ENCODE assay signal across 9 cellular contexts in the genomic region with DNA sequence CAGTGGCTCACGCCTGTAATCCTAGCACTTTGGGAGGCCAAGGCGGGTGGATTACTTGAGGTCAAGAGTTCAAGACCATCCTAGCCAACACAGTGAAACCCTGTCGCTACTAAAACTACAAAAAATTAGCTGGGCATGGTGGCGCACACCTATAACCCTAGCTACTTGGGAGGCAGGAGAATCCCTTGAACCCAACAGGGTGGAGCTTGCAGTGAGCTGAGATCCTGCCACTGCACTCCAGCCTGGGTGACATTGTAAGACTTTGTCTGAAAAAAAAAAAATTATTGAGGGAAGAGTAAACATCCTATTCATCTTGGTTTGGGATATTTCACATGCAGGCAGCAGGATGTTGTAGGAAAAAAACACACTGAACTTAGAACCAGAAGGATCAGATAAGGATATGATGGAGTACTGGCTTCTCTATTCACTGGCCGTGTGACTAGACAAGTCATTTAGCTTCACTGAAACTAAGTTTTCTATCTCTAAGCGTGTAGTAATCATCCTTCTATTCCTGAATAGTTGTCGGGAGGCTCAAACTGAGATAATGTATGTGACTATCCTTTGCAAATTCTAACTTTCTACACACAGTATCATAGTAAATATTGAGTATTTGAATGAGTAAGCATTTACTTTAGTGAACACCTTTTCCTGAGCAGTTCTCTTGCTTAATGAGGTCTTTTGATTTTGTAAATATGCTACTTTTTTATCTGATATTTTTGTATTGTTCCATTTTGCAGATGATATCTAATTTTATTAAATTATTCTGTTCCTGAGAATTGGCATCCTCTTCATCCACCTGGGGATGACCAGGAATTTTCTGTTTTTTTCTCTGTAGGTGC. TPM values are rescaled to one million over a fixed set of nuclear protein-coding genes. Genes with fewer than 3 reads are reported as not detected.
A peak's percentile ranks its signal among the peaks of the same experiment; 100 is the strongest.
DNase-seq lines count a peak whose midpoint lies in the region; ATAC-seq and TF ChIP-seq lines count a peak whose summit lies in the region.
"Had no signal": no experiment of that assay in that cellular context is flagged by ENCODE, and none has a peak within 500 bp of the region (broad histone marks: within the 10 kb centered on the region; RNA-seq: fewer than 3 reads in every experiment).

No MANE protein-coding gene starts in this region.

- DNase-seq in ascending aorta (ENCODE audit: low spot score in 2 of 2) = no peak
- no peak for DNase-seq in kidney tubule cell (ENCODE audit: low spot score)
- no peak for DNase-seq in COLO829 (ENCODE audit: low spot score)
- no peak for DNase-seq in SJCRH30
- DNase-seq: activated effector memory CD4-positive, alpha-beta T cell treated with anti-CD3 and anti-CD28 coated beads, Interleukin-2, amount 50 U/mL, for 16 hours had no signal

- peak overlapping the region; percentile 65 to 91 (median 70) for H3K4me3 Mint-ChIP-seq in IgD-negative memory B cell

- H3K9ac ChIP-seq in BLaER1 treated with 17β-estradiol and CSF1 and Interleukin-3, amounts not matched to agents 10 nM and 100 nM = peak overlapping the region; percentile 73 to 87 (median 84); a peak in 21 of 22 replicates
- no peak overlapping the region for H3K9ac ChIP-seq in mucosa of rectum (ENCODE audit: low read depth in 1 of 2, low read length in 2 of 2)

- peaks cover 75 to 100% (median 97%) of the 10 kb centered on the region in 10 experiments for H3K4me1 ChIP-seq in BLaER1 treated with 17β-estradiol and CSF1 and Interleukin-3, amounts not matched to agents 10 nM and 100 nM
- peaks cover 15 to 49% of the 10 kb centered on the region in 2 donors for H3K4me1 ChIP-seq in ascending aorta
- peaks cover 36 to 39% of the 10 kb centered on the region in 2 donors for H3K4me1 ChIP-seq in mucosa of rectum (ENCODE audit: control insufficient read depth in 2 of 2, insufficient read depth in 2 of 2, low read length in 2 of 2)
- peaks cover 8% of the 10 kb centered on the region; the same call in 1 of the 2 replicates for H3K4me1 ChIP-seq in SJCRH30

- H3K4me3 ChIP-seq in BLaER1 treated with 17β-estradiol and CSF1 and Interleukin-3, amounts not matched to agents 10 nM and 100 nM = peak overlapping the region; percentile 29 to 57 (median 46); a peak in 16 of 20 replicates
- H3K4me3 ChIP-seq in ascending aorta (no peak overlapping the region), mucosa of rectum (ENCODE audit: low read length in 2 of 2) (peak overlapping the region; percentile 33 to 56), SJCRH30 (no peak overlapping the region)

- H3K27ac ChIP-seq in BLaER1 treated with 17β-estradiol and CSF1 and Interleukin-3, amounts not matched to agents 10 nM and 100 nM = peak overlapping the region; percentile 75 to 99 (median 97); a peak in 21 of 22 replicates
- peak overlapping the region; percentile 36 to 37 for H3K27ac ChIP-seq in ascending aorta
- peak overlapping the region; percentile 64 to 82 for H3K27ac ChIP-seq in mucosa of rectum (ENCODE audit: low read depth in 2 of 2, low read length in 2 of 2)
- H3K27ac ChIP-seq in SJCRH30 = no peak overlapping the region

- H3K9me3 ChIP-seq in BLaER1 treated with 17β-estradiol and CSF1 and Interleukin-3, amounts not matched to agents 10 nM and 100 nM (replicated peaks in 1 of 11) = no peaks in the 10 kb centered on the region
- H3K9me3 ChIP-seq in ascending aorta = no peaks in the 10 kb centered on the region
- H3K9me3 ChIP-seq in mucosa of rectum (ENCODE audit: control insufficient read depth in 2 of 2, low read length in 2 of 2) = no peaks in the 10 kb centered on the region
- no peaks in the 10 kb centered on the region for H3K9me3 ChIP-seq in SJCRH30 (replicated peaks)

- no peak for TF ChIP-seq POLR2A in GM18505 (IDR thresholded peaks at IDR 0.05; ENCODE audit: borderline replicate concordance, extremely low read depth, insufficient read depth, insufficient read length)

- H3K9me3 Mint-ChIP-seq in IgD-negative memory B cell = no peaks in the 10 kb centered on the region

- peaks cover 69 to 97% (median 83%) of the 10 kb centered on the region in 11 experiments for H3K36me3 ChIP-seq in BLaER1 treated with 17β-estradiol and CSF1 and Interleukin-3, amounts not matched to agents 10 nM and 100 nM
- H3K36me3 ChIP-seq in ascending aorta = peaks cover 28 to 49% of the 10 kb centered on the region in 2 donors
- peaks cover 34 to 43% of the 10 kb centered on the region in 2 donors for H3K36me3 ChIP-seq in mucosa of rectum (ENCODE audit: control insufficient read depth in 2 of 2, insufficient read depth in 2 of 2, low read length in 2 of 2)
- H3K36me3 ChIP-seq in SJCRH30 = peaks cover 83% of the 10 kb centered on the region

- no peak for ATAC-seq in GM18505 (IDR thresholded peaks at IDR 0.05; ENCODE audit: unreplicated experiment)

- H3K27me3 ChIP-seq in BLaER1 treated with 17β-estradiol and CSF1 and Interleukin-3, amounts not matched to agents 10 nM and 100 nM = no peaks in the 10 kb centered on the region
- H3K27me3 ChIP-seq in ascending aorta (no peaks in the 10 kb centered on the region), mucosa of rectum (ENCODE audit: control insufficient read depth in 2 of 2, insufficient read depth in 2 of 2, low read length in 2 of 2) (no peaks in the 10 kb centered on the region), SJCRH30 (no peaks in the 10 kb centered on the region)

- H3K4me2 ChIP-seq in BLaER1 treated with 17β-estradiol and CSF1 and Interleukin-3, amounts not matched to agents 10 nM and 100 nM = peak overlapping the region; percentile 78 to 100 (median 91)

- peak overlapping the region; percentile 67 to 89 (median 75) for H3K27ac Mint-ChIP-seq in IgD-negative memory B cell

- H3K27me3 Mint-ChIP-seq in IgD-negative memory B cell = no peaks in the 10 kb centered on the region

- H4K20me1 ChIP-seq in BLaER1 treated with 17β-estradiol and CSF1 and Interleukin-3, amounts not matched to agents 10 nM and 100 nM = peaks cover 0 to 99% (median 0%) of the 10 kb centered on the region in 11 experiments; a peak in 7 of 22 replicates

- intact Hi-C loops in ascending aorta (cut with DNase I) = no loop called here

- H3K4me1 Mint-ChIP-seq in IgD-negative memory B cell = peaks cover 59 to 83% (median 66%) of the 10 kb centered on the region in 3 donors

- H3K36me3 Mint-ChIP-seq in IgD-negative memory B cell = peaks cover 4% of the 10 kb centered on the region

- TF ChIP-seq CTCF in ascending aorta (IDR thresholded peaks at IDR 0.05) = no peak

RNA-seq across cellular contexts. Expression of gene CAP1, which starts 18.1 kb away (rescaled TPM):
- polyA plus RNA-seq in IgD-negative memory B cell = 424 TPM
- 252 TPM for total RNA-seq in ascending aorta
- 254 and 279 TPM in 2 replicates for total RNA-seq in SJCRH30 (2014; rRNA removed; shearing (Covaris generic))

RNA-seq across cellular contexts. Expression of gene PPT1, which starts 38.4 kb away (rescaled TPM):
- 107 TPM for polyA plus RNA-seq in IgD-negative memory B cell
- 84.2 TPM for total RNA-seq in ascending aorta
- 128 and 129 TPM in 2 replicates for total RNA-seq in SJCRH30 (2014; rRNA removed; shearing (Covaris generic))

Comparison
In these comparisons a context has a peak if more than half of its experiments do, and no peak if none do; other contexts are left out.
1. H3K4me3 ChIP-seq: peak in BLaER1 treated with 17β-estradiol and CSF1 and Interleukin-3, amounts not matched to agents 10 nM and 100 nM (10 of 10) and mucosa of rectum (2 of 2); none in ascending aorta (0 of 2) and SJCRH30 (single experiment).
2. H3K9ac ChIP-seq: peak in BLaER1 treated with 17β-estradiol and CSF1 and Interleukin-3, amounts not matched to agents 10 nM and 100 nM (11 of 11); none in mucosa of rectum (0 of 2).